Comparison of ENCODE assay signal across 7 cellular contexts in genomic region chr2:55268907-55269611, GRCh38. TPM values are rescaled to one million over a fixed set of nuclear protein-coding genes. Genes with fewer than 3 reads are reported as not detected.
A peak's percentile ranks its signal among the peaks of the same experiment; 100 is the strongest.
DNase-seq lines count a peak whose midpoint lies in the region; ATAC-seq, FAIRE-seq and TF ChIP-seq lines count a peak whose summit lies in the region.

A gene with protein sequence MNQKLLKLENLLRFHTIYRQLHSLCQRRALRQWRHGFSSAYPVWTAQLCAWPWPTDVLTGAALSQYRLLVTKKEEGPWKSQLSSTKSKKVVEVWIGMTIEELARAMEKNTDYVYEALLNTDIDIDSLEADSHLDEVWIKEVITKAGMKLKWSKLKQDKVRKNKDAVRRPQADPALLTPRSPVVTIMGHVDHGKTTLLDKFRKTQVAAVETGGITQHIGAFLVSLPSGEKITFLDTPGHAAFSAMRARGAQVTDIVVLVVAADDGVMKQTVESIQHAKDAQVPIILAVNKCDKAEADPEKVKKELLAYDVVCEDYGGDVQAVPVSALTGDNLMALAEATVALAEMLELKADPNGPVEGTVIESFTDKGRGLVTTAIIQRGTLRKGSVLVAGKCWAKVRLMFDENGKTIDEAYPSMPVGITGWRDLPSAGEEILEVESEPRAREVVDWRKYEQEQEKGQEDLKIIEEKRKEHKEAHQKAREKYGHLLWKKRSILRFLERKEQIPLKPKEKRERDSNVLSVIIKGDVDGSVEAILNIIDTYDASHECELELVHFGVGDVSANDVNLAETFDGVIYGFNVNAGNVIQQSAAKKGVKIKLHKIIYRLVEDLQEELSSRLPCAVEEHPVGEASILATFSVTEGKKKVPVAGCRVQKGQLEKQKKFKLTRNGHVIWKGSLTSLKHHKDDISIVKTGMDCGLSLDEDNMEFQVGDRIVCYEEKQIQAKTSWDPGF (minus strand): TSS chr2:55269231. CDS start chr2:55263858, 5,373 bp downstream.

- peaks cover 11% of the 10 kb centered on the region for H3K4me1 ChIP-seq in astrocyte (ENCODE audit: insufficient read depth, low read length)

- TF ChIP-seq POLR2A in GM18505 (IDR thresholded peaks at IDR 0.05; ENCODE audit: borderline replicate concordance, extremely low read depth, insufficient read depth, insufficient read length): peak; percentile 98

- no peaks in the 10 kb centered on the region for H3K27me3 Mint-ChIP-seq in astrocyte (ENCODE audit: low read depth, unreplicated experiment)

- no peaks in the 10 kb centered on the region for H3K9me3 ChIP-seq in astrocyte (ENCODE audit: insufficient read depth, low read depth, low read length)

- peak within 1 kb of the TSS; percentile 98 for H2AFZ ChIP-seq in astrocyte (ENCODE audit: low read depth, low read length)

- no peaks in the 10 kb centered on the region for H3K36me3 Mint-ChIP-seq in astrocyte (ENCODE audit: low read depth, unreplicated experiment)

- H3K79me2 ChIP-seq in astrocyte (ENCODE audit: insufficient read depth, low read length): peaks cover 11% of the 10 kb centered on the region

- H3K27ac Mint-ChIP-seq in astrocyte (ENCODE audit: unreplicated experiment): peak within 1 kb of the TSS; percentile 92

- DNase-seq in NCI-H2029 (lab: John Stamatoyannopoulos, UW): peak; percentile 89
- DNase-seq in T-helper 22 cell (ENCODE audit: low read depth): peak; percentile 71
- peak; percentile 87 for DNase-seq in astrocyte (ENCODE audit: low read depth)
- peak; percentile 86 for DNase-seq in hepatic stellate cell (ENCODE audit: low spot score)
- DNase-seq in renal cortical epithelial cell (ENCODE audit: low read depth): peak; percentile 87

- peaks cover 2% of the 10 kb centered on the region for H3K36me3 ChIP-seq in astrocyte (ENCODE audit: insufficient read depth, low read length)

- peak; percentile 93 for ATAC-seq in GM18505 (IDR thresholded peaks at IDR 0.05; ENCODE audit: unreplicated experiment)
- ATAC-seq in HG02973 (IDR thresholded peaks at IDR 0.05; ENCODE audit: unreplicated experiment): peak; percentile 92

- H3K27ac ChIP-seq in astrocyte (ENCODE audit: low read depth, low read length): peak within 1 kb of the TSS; percentile 69

- no peak for TF ChIP-seq CTCF in astrocyte (IDR thresholded peaks at IDR 0.05; ENCODE audit: insufficient read depth, low read depth, low read length)

- H3K4me3 ChIP-seq in astrocyte (ENCODE audit: insufficient read depth, low read depth, low read length): peak within 1 kb of the TSS; percentile 99

- peak within 1 kb of the TSS; percentile 93 for H3K4me2 ChIP-seq in astrocyte (ENCODE audit: low read length)

- H3K4me3 Mint-ChIP-seq in astrocyte (ENCODE audit: unreplicated experiment): peak within 1 kb of the TSS; percentile 95

- H3K4me1 Mint-ChIP-seq in astrocyte (ENCODE audit: low read depth, unreplicated experiment): no peaks in the 10 kb centered on the region

- FAIRE-seq in astrocyte (lab: Jason Lieb, UNC): no peak

- peak within 1 kb of the TSS; percentile 92 for H3K9ac ChIP-seq in astrocyte (ENCODE audit: low read length)

- H3K9me3 Mint-ChIP-seq in astrocyte (ENCODE audit: unreplicated experiment): no peaks in the 10 kb centered on the region

- no peaks in the 10 kb centered on the region for H4K20me1 ChIP-seq in astrocyte (ENCODE audit: insufficient read depth, low read length)

- no peaks in the 10 kb centered on the region for H3K27me3 ChIP-seq in astrocyte (ENCODE audit: insufficient read depth, low read length)

RNA-seq across cellular contexts. Expression of the gene that starts here (rescaled TPM):
- total RNA-seq in astrocyte (23.1 and 25.2 TPM in 2 replicates), renal cortical epithelial cell (45.5 and 47.6 TPM in 2 replicates)

Comparison
In these comparisons a context has a peak if more than half of its experiments do, and no peak if none do; other contexts are left out.
1. Peak in every context shown above with its lines: DNase-seq, ATAC-seq, H3K4me3 ChIP-seq and H3K27ac ChIP-seq.